31 cellular contexts compared by ENCODE assay signal in genomic region chr21:42068592-42068991, GRCh38. TPM values are rescaled to one million over a fixed set of nuclear protein-coding genes. Genes with fewer than 3 reads are reported as not detected.
"Had no signal": no experiment of that assay in that cellular context is flagged by ENCODE, and none has a peak within 500 bp of the region (broad histone marks: within the 10 kb centered on the region; RNA-seq: fewer than 3 reads in every experiment).

No MANE protein-coding gene starts in this region.

- H3K27me3 Mint-ChIP-seq: activated T-cell treated with anti-CD3 and anti-CD28 coated beads, Interleukin-2, amount 50 U/mL, for 24 hours; activated T-helper 17 cell treated with anti-CD3 and anti-CD28 coated beads, Interleukin-2, amount 50 U/mL, for 72 hours had no signal

- FAIRE-seq: colon, endothelial cell of umbilical vein had no signal

- H3K4me2 ChIP-seq: smooth muscle cell had no signal

- ATAC-seq: activated naive CD4-positive, alpha-beta T cell treated with anti-CD3 and anti-CD28 coated beads, Interleukin-2, amount 50 U/mL, for 72 hours; activated T-helper 17 cell treated with anti-CD3 and anti-CD28 coated beads, Interleukin-2, amount 50 U/mL, for 72 hours; esophagus mucosa had no signal

- H3K27ac ChIP-seq: ascending aorta, brain microvascular endothelial cell, dorsolateral prefrontal cortex, left ventricle myocardium inferior, sigmoid colon, testis, upper lobe of left lung, VCaP had no signal

- H3K9me3 Mint-ChIP-seq: activated naive CD4-positive, alpha-beta T cell treated with anti-CD3 and anti-CD28 coated beads, Interleukin-2, amount 50 U/mL, for 72 hours; activated T-cell treated with anti-CD3 and anti-CD28 coated beads, Interleukin-2, amount 50 U/mL, for 24 hours; activated T-helper 17 cell treated with anti-CD3 and anti-CD28 coated beads, Interleukin-2, amount 50 U/mL, for 72 hours; effector memory CD8-positive, alpha-beta T cell had no signal

- H3K27ac Mint-ChIP-seq: activated T-cell treated with anti-CD3 and anti-CD28 coated beads, Interleukin-2, amount 50 U/mL, for 24 hours; activated T-helper 17 cell treated with anti-CD3 and anti-CD28 coated beads, Interleukin-2, amount 50 U/mL, for 72 hours; effector memory CD8-positive, alpha-beta T cell had no signal

- H3K4me3 ChIP-seq: ascending aorta, dorsolateral prefrontal cortex, left ventricle myocardium inferior, sigmoid colon, smooth muscle cell, testis, upper lobe of left lung had no signal

- H3K9me3 ChIP-seq: ascending aorta, left ventricle myocardium inferior, sigmoid colon, testis, upper lobe of left lung had no signal

- DNase-seq: activated CD4-positive, CD25-positive, alpha-beta regulatory T cell treated with anti-CD3 and anti-CD28 coated beads, Interleukin-2, amount 50 U/mL, for 72 hours; activated CD8-positive, alpha-beta memory T cell treated with anti-CD3 and anti-CD28 coated beads for 24 hours; activated CD8-positive, alpha-beta memory T cell treated with anti-CD3 and anti-CD28 coated beads, Interleukin-2, amount 50 U/mL, for 4 hours; activated T-cell treated with anti-CD3 and anti-CD28 coated beads, Interleukin-2, amount 50 U/mL, for 24 hours; brain microvascular endothelial cell; central memory CD4-positive, alpha-beta T cell; dorsolateral prefrontal cortex; effector memory CD8-positive, alpha-beta T cell; foreskin melanocyte; glutamatergic neuron; hippocampal formation; left ventricle myocardium inferior; midbrain; occipital lobe; sigmoid colon; stimulated activated CD4-positive, alpha-beta T cell treated with anti-CD3 and anti-CD28 coated beads, Interleukin-4, amount 100 ng/mL, for 1 hour; stimulated activated naive CD4-positive, alpha-beta T cell; testis; upper lobe of left lung had no signal

- H3K27me3 ChIP-seq: ascending aorta, dorsolateral prefrontal cortex, testis, upper lobe of left lung had no signal

- H3K4me1 ChIP-seq: ascending aorta, left ventricle myocardium inferior, sigmoid colon, testis had no signal

- H3K36me3 Mint-ChIP-seq: activated naive CD4-positive, alpha-beta T cell treated with anti-CD3 and anti-CD28 coated beads, Interleukin-2, amount 50 U/mL, for 72 hours had no signal

- H3K36me3 ChIP-seq: ascending aorta, brain microvascular endothelial cell, left ventricle myocardium inferior, sigmoid colon, upper lobe of left lung had no signal

- H3K4me3 Mint-ChIP-seq: activated T-cell treated with anti-CD3 and anti-CD28 coated beads, Interleukin-2, amount 50 U/mL, for 24 hours; activated T-helper 17 cell treated with anti-CD3 and anti-CD28 coated beads, Interleukin-2, amount 50 U/mL, for 72 hours; effector memory CD8-positive, alpha-beta T cell had no signal

RNA-seq across cellular contexts. Expression of gene UMODL1, which starts 2.5 kb away (rescaled TPM):
- total RNA-seq: ascending aorta, endothelial cell of umbilical vein, lung microvascular endothelial cell, myocyte, occipital lobe, renal cortical epithelial cell, sigmoid colon, smooth muscle cell had no signal
- polyA plus RNA-seq: adipose tissue, endothelial cell of umbilical vein had no signal
